27 cellular contexts compared by ENCODE assay signal in the genomic region with DNA sequence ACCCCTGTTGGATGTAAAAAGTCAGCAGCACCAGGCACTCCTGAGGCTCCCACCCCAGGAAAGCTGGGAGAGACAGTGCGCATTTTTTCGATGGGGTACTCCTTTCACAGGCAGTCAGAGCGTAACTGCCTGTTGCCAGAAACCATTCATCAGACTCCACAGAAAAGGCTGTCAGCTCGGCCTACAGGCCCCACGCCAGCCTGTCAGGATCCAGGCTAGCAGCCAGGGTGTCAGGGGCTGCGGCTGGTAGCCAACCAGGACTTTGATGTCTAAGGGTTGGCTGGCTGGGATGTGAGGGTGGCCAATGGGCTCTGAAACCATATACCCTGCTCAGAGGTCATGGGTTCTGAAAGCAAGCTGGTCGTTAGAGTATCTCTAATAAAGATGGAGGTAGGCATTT.
DNase-seq lines count a peak whose midpoint lies in the region; ATAC-seq and TF ChIP-seq lines count a peak whose summit lies in the region.
"Had no signal": no experiment of that assay in that cellular context is flagged by ENCODE, and none has a peak within 500 bp of the region (broad histone marks: within the 10 kb centered on the region; RNA-seq: fewer than 3 reads in every experiment).

No MANE protein-coding gene starts in this region.

- H3K27me3 ChIP-seq in neuronal stem cell (ENCODE audit: control insufficient read depth in 3 of 3, insufficient read depth in 3 of 3, low read depth in 1 of 3, low read length in 3 of 3): no peaks in the 10 kb centered on the region
- H3K27me3 ChIP-seq: breast epithelium, tibial artery had no signal

- no peak overlapping the region for H4K8ac ChIP-seq in neuronal stem cell (ENCODE audit: low read depth, low read length)

- no peak overlapping the region for H2BK120ac ChIP-seq in neuronal stem cell (ENCODE audit: low read depth, low read length)

- no peak overlapping the region for H3K14ac ChIP-seq in neuronal stem cell (ENCODE audit: low read length)

- no peaks in the 10 kb centered on the region for H3K9me3 ChIP-seq in neuronal stem cell (replicated peaks in 1 of 2; ENCODE audit: control insufficient read depth in 2 of 2, insufficient read depth in 1 of 2, low read depth in 1 of 2, low read length in 2 of 2)
- H3K9me3 ChIP-seq: breast epithelium, tibial artery had no signal

- ATAC-seq in GM21515 (IDR thresholded peaks at IDR 0.05; ENCODE audit: unreplicated experiment): no peak
- ATAC-seq: CD8-positive, alpha-beta T cell; left ventricle myocardium superior; stimulated activated naive CD8-positive, alpha-beta T cell treated with anti-CD3 and anti-CD28 coated beads, Interleukin-15, Interleukin-2, amounts not matched to agents 100 U/mL and 50 U/mL, for 24 hours; WTC11 had no signal

- H2BK5ac ChIP-seq in neuronal stem cell (ENCODE audit: low read length): no peak overlapping the region

- no peak overlapping the region for H3K18ac ChIP-seq in neuronal stem cell (ENCODE audit: low read length)

- peak overlapping the region; percentile 26 for H2BK12ac ChIP-seq in neuronal stem cell (ENCODE audit: low read length)

- H3K23ac ChIP-seq in neuronal stem cell (ENCODE audit: low read depth, low read length, poor library complexity): no peak overlapping the region

- H3K9ac ChIP-seq in neuronal stem cell (ENCODE audit: low read depth, low read length, poor library complexity): no peak overlapping the region

- H4K91ac ChIP-seq in neuronal stem cell (ENCODE audit: low read depth, low read length, poor library complexity): no peak overlapping the region

- H3K4me3 ChIP-seq in fibroblast of the aortic adventitia (ENCODE audit: low read depth, low read length) (no peak overlapping the region), neuronal stem cell (ENCODE audit: low read length in 2 of 2) (no peak overlapping the region)
- H3K4me3 ChIP-seq: breast epithelium, tibial artery had no signal

- no peak overlapping the region for H2BK15ac ChIP-seq in neuronal stem cell (ENCODE audit: low read length)

- H3K4me2 ChIP-seq in neuronal stem cell (ENCODE audit: insufficient read depth, low read length, poor library complexity, severe bottlenecking): no peak overlapping the region

- DNase-seq in C1 segment of cervical spinal cord (lab: John Stamatoyannopoulos, UW) (peak in 11 of 14 donors; percentile 3 to 69 (median 19)), RPMI7951 (ENCODE audit: low read depth) (peak; percentile 48), fibroblast of the aortic adventitia (ENCODE audit: low read depth) (peak; percentile 53), neuronal stem cell (ENCODE audit: low spot score) (no peak), NCI-H2196 (lab: John Stamatoyannopoulos, UW; ENCODE audit: unreplicated experiment) (no peak), NCI-H128 (lab: John Stamatoyannopoulos, UW; ENCODE audit: unreplicated experiment) (no peak), HPDE6-E6E7 (ENCODE audit: extremely low spot score) (no peak)
- DNase-seq: activated CD4-positive, alpha-beta T cell treated with anti-CD3 and anti-CD28 coated beads, Interleukin-2, amount 50 U/mL, for 48 hours; activated effector memory CD4-positive, alpha-beta T cell treated with Interleukin-2 at 50 U/mL for 16 hours; CD8-positive, alpha-beta T cell; cortex of kidney; GF-D8; HFFc6; left ventricle myocardium superior; NCI-H1092; NCI-H2107; NCI-H510A; retina; stimulated activated CD4-positive, alpha-beta T cell treated with anti-CD3 and anti-CD28 coated beads, Interleukin-12 subunit alpha, Interleukin-12 subunit beta, amount 100 ng/mL, for 4 hours; stimulated activated CD4-positive, alpha-beta T cell treated with anti-CD3 and anti-CD28 coated beads, Interleukin-4, amount 100 ng/mL, for 4 hours; stimulated activated naive CD8-positive, alpha-beta T cell treated with anti-CD3 and anti-CD28 coated beads, Interleukin-15, Interleukin-2, amounts not matched to agents 100 U/mL and 50 U/mL, for 24 hours; T1000; tibial artery had no signal

- no peaks in the 10 kb centered on the region for H3K79me1 ChIP-seq in neuronal stem cell (ENCODE audit: low read depth, low read length)

- no peak for TF ChIP-seq CTCF in fibroblast of the aortic adventitia (IDR thresholded peaks at IDR 0.05; ENCODE audit: insufficient read depth, low read length)

- H2AFZ ChIP-seq in neuronal stem cell (ENCODE audit: low read length): peak overlapping the region; percentile 17

- no peaks in the 10 kb centered on the region for H3K36me3 ChIP-seq in neuronal stem cell (replicated peaks in 1 of 2; ENCODE audit: control insufficient read depth in 2 of 2, insufficient read depth in 2 of 2, low read length in 2 of 2)
- H3K36me3 ChIP-seq: breast epithelium, tibial artery had no signal

- H2AK5ac ChIP-seq in neuronal stem cell (ENCODE audit: low read depth, low read length): no peak overlapping the region

- no peaks in the 10 kb centered on the region for H3K4me1 ChIP-seq in neuronal stem cell (ENCODE audit: control insufficient read depth in 2 of 2, insufficient read depth in 1 of 2, low read depth in 1 of 2, low read length in 2 of 2)
- H3K4me1 ChIP-seq: breast epithelium, tibial artery had no signal

- no peak overlapping the region for H3K27ac ChIP-seq in neuronal stem cell (replicated peaks; ENCODE audit: low read length)
- H3K27ac ChIP-seq: breast epithelium, RWPE1, tibial artery had no signal

- no CpG with 5 or more reads among the region's 7 CpGs for WGBS in neuronal stem cell (ENCODE audit: extremely low coverage in 2 of 2, insufficient read length in 2 of 2, insufficient replicate concordance in 1 of 2), 2 donors

- no peak overlapping the region for H3K4ac ChIP-seq in neuronal stem cell (ENCODE audit: low read length)

Comparison
In these comparisons a context has a peak if more than half of its experiments do, and no peak if none do; other contexts are left out.
1. DNase-seq: peak in C1 segment of cervical spinal cord (11 of 14), RPMI7951 (single experiment) and fibroblast of the aortic adventitia (single experiment); none in neuronal stem cell (single experiment), NCI-H2196 (single experiment), NCI-H128 (single experiment) and HPDE6-E6E7 (single experiment).